Comparison of ENCODE assay signal across 8 cellular contexts in genomic region chr12:42588308-42588836, GRCh38. TPM values are rescaled to one million over a fixed set of nuclear protein-coding genes. Genes with fewer than 3 reads are reported as not detected.
DNase-seq lines count a peak whose midpoint lies in the region; ATAC-seq, FAIRE-seq and TF ChIP-seq lines count a peak whose summit lies in the region.

No MANE protein-coding gene starts in this region.

- CTCF ChIA-PET in HepG2 (lab: Yijun Ruan, JAX; ENCODE audit: low intra/inter-chr PET ratio, low total read pairs), result no interaction called here

- DNase-seq in T-helper 1 cell, result no peak
- peak; percentile 41 for DNase-seq in astrocyte of the hippocampus (ENCODE audit: low read depth, low spot score)
- DNase-seq in HepG2 (ENCODE audit: low spot score), result no peak
- no peak for DNase-seq in suprapubic skin (ENCODE audit: low spot score in 2 of 2)
- no peak for DNase-seq in ecto neural progenitor cell (ENCODE audit: low spot score)
- no peak for DNase-seq in NOMO-1 treated with dmso at 0.1 percent for 144 hours (lab: John Stamatoyannopoulos, UW; ENCODE audit: unreplicated experiment)

- H3K4me1 ChIP-seq in HepG2 (ENCODE audit: insufficient read depth, low read length) (peaks cover 28% of the 10 kb centered on the region), suprapubic skin (peaks cover 37% of the 10 kb centered on the region)

- H3K4me3 Mint-ChIP-seq in T-helper 1 cell treated with Interleukin-12 subunit alpha and Interleukin-12 subunit beta and Interleukin-4 antibody, amounts not matched to agents 30 μg/mL and 1 μg/mL, for 36 hours, result peak overlapping the region; percentile 55

- H3K36me3 Mint-ChIP-seq in T-helper 1 cell treated with Interleukin-12 subunit alpha and Interleukin-12 subunit beta and Interleukin-4 antibody, amounts not matched to agents 30 μg/mL and 1 μg/mL, for 36 hours (ENCODE audit: low read depth), result peaks cover 1% of the 10 kb centered on the region

- TF ChIP-seq POLR2A in HepG2 (IDR thresholded peaks at IDR 0.05; ENCODE audit: insufficient read depth in 1 of 2, low read depth in 2 of 2, low read length in 2 of 2), result no peak
- TF ChIP-seq POLR2A in suprapubic skin (IDR thresholded peaks at IDR 0.05), result no peak
- no peak for TF ChIP-seq POLR2A in GM18505 (IDR thresholded peaks at IDR 0.05; ENCODE audit: borderline replicate concordance, extremely low read depth, insufficient read depth, insufficient read length)

- no peak overlapping the region for H3K27ac Mint-ChIP-seq in T-helper 1 cell treated with Interleukin-12 subunit alpha and Interleukin-12 subunit beta and Interleukin-4 antibody, amounts not matched to agents 30 μg/mL and 1 μg/mL, for 36 hours

- intact Hi-C loops in HepG2 (cut with micrococcal nuclease; ENCODE audit: unreplicated experiment), result no loop called here

- ATAC-seq in HepG2 (no peak), GM18505 (IDR thresholded peaks at IDR 0.05; ENCODE audit: unreplicated experiment) (no peak)

- TF ChIP-seq CTCF in HepG2 (CRISPR knock-in tag; IDR thresholded peaks at IDR 0.05), result no peak
- no peak for TF ChIP-seq CTCF in suprapubic skin (IDR thresholded peaks at IDR 0.05)

- H3K27me3 Mint-ChIP-seq in T-helper 1 cell treated with Interleukin-12 subunit alpha and Interleukin-12 subunit beta and Interleukin-4 antibody, amounts not matched to agents 30 μg/mL and 1 μg/mL, for 36 hours (ENCODE audit: low read depth), result peaks cover 71% of the 10 kb centered on the region

- no peak overlapping the region for H3K9ac ChIP-seq in HepG2 (ENCODE audit: insufficient read depth, low read depth, low read length)

- H3K4me3 ChIP-seq in HepG2 (replicated peaks in 1 of 3; ENCODE audit: insufficient read depth in 1 of 3, low read depth in 2 of 3, low read length in 3 of 3) (no peak overlapping the region), suprapubic skin (peak overlapping the region; percentile 80)

- TF ChIP-seq EP300 in HepG2 (IDR thresholded peaks at IDR 0.05; ENCODE audit: low read depth in 2 of 2, low read length in 2 of 2) (no peak), HepG2 (CRISPR knock-in tag; IDR thresholded peaks at IDR 0.05; ENCODE audit: borderline replicate concordance) (no peak), suprapubic skin (IDR thresholded peaks at IDR 0.05) (no peak)

- H3K4me2 ChIP-seq in HepG2 (ENCODE audit: low read depth, low read length), result no peak overlapping the region

- H3K4me1 Mint-ChIP-seq in T-helper 1 cell treated with Interleukin-12 subunit alpha and Interleukin-12 subunit beta and Interleukin-4 antibody, amounts not matched to agents 30 μg/mL and 1 μg/mL, for 36 hours (ENCODE audit: low read depth), result peaks cover 11% of the 10 kb centered on the region

- no peaks in the 10 kb centered on the region for H4K20me1 ChIP-seq in HepG2 (ENCODE audit: insufficient read depth, low read length)

- BruUV-seq in HepG2 (replicated peaks; lab: Mats Ljungman, UMichigan), result no TSS peak

- H3K27me3 ChIP-seq in HepG2 (ENCODE audit: control insufficient read depth in 1 of 2, insufficient read depth in 2 of 2, low read length in 2 of 2), result peaks cover 5 to 56% of the 10 kb centered on the region in 2 experiments; a peak in 4 of 5 replicates
- no peaks in the 10 kb centered on the region for H3K27me3 ChIP-seq in suprapubic skin

- H3K9me3 Mint-ChIP-seq in T-helper 1 cell treated with Interleukin-12 subunit alpha and Interleukin-12 subunit beta and Interleukin-4 antibody, amounts not matched to agents 30 μg/mL and 1 μg/mL, for 36 hours, result no peaks in the 10 kb centered on the region

- in situ Hi-C loops in HepG2 (cut with HindIII; ENCODE audit: extremely low pct_ligation_motif_present, low pct_unique_long_range_greater_than_20kb), result no loop called here

- H3K36me3 ChIP-seq in HepG2 (replicated peaks in 1 of 2; ENCODE audit: control insufficient read depth in 1 of 2, insufficient read depth in 2 of 2, low read length in 2 of 2) (no peaks in the 10 kb centered on the region), suprapubic skin (no peaks in the 10 kb centered on the region)

- H3K27ac ChIP-seq in HepG2 (ENCODE audit: extremely low read length, insufficient read depth, low read length) (no peak overlapping the region), suprapubic skin (peak overlapping the region; percentile 85)

- TF ChIP-seq RAD21 in HepG2 (CRISPR knock-in tag; IDR thresholded peaks at IDR 0.05), result no peak

- WGBS in HepG2 (ENCODE audit: low lambda C conversion rate), result 4% methylated on average over 11 of the region's 11 CpGs
- WGBS in suprapubic skin, result 12% methylated on average over 11 of the region's 11 CpGs

- no peak overlapping the region for H2AFZ ChIP-seq in HepG2 (ENCODE audit: low read length)

- no peaks in the 10 kb centered on the region for H3K9me3 ChIP-seq in HepG2 (ENCODE audit: low read length)
- H3K9me3 ChIP-seq in suprapubic skin, result no peaks in the 10 kb centered on the region

- POLR2A ChIA-PET in HepG2 (lab: Yijun Ruan, JAX), result no interaction called here

- no peak for FAIRE-seq in HepG2 (lab: Jason Lieb, UNC)

- no peaks in the 10 kb centered on the region for H3K79me2 ChIP-seq in HepG2 (ENCODE audit: insufficient read depth, low read length)

TF ChIP-seq in HepG2, 621 proteins besides CTCF, POLR2A, EP300 and RAD21:
- TF ChIP-seq CBX2 (IDR thresholded peaks at IDR 0.05; ENCODE audit: low read depth, low read length) (peak; percentile 56; the same call in 1 of the 2 replicates), CBX2 (CRISPR knock-in tag; IDR thresholded peaks at IDR 0.05; ENCODE audit: low read depth) (no peak), GATA4 (IDR thresholded peaks at IDR 0.05; ENCODE audit: borderline replicate concordance, low read depth) (no peak)

RNA-seq across cellular contexts. Expression of gene PRICKLE1, which starts 1.2 kb away (rescaled TPM):
- total RNA-seq in HepG2 (2016; rRNA removed; fragmentation: Illumina TruSeq; extraction: Trizol) (not detected in 2 replicates), suprapubic skin (10 to 100 TPM in 1 of 4 donors, 1 to 10 TPM in 3; 5.8 to 18.9 (median 6.9) TPM)
- not detected in 2 replicates for total RNA-seq in HepG2 (2016; cell fraction: cytosol; rRNA removed; fragmentation: Illumina TruSeq; extraction: Trizol; ENCODE audit: low read depth)
- not detected in 2 replicates for total RNA-seq in HepG2 (2016; cell fraction: insoluble cytoplasmic fraction; rRNA removed; fragmentation: Illumina TruSeq; extraction: Trizol)
- not detected in 2 replicates for total RNA-seq in HepG2 (2016; cell fraction: membrane; rRNA removed; fragmentation: Illumina TruSeq; extraction: Trizol)
- not detected in 2 replicates for total RNA-seq in HepG2 (2016; cell fraction: nucleus; rRNA removed; fragmentation: Illumina TruSeq; extraction: Trizol)
- polyA plus RNA-seq in HepG2 (2011; rRNA removed), result not detected in 2 replicates
- polyA plus RNA-seq in HepG2 (2011; cell fraction: cytosol; rRNA removed), result not detected in 2 replicates
- polyA plus RNA-seq in HepG2 (2011; cell fraction: nucleus; rRNA removed), result not detected in 2 replicates
- not detected in 2 replicates for polyA plus RNA-seq in HepG2 (2012)
- not detected in 2 replicates for polyA plus RNA-seq in HepG2 (2016; cell fraction: cytosol; fragmentation: Illumina TruSeq; extraction: Trizol; ENCODE audit: low read depth)
- polyA plus RNA-seq in HepG2 (2016; cell fraction: insoluble cytoplasmic fraction; fragmentation: Illumina TruSeq; extraction: Trizol; ENCODE audit: low read depth), result not detected in 2 replicates
- not detected in 2 replicates for polyA plus RNA-seq in HepG2 (2016; cell fraction: membrane; fragmentation: Illumina TruSeq; extraction: Trizol; ENCODE audit: low read depth)
- not detected in 2 replicates for polyA plus RNA-seq in HepG2 (2016; cell fraction: nucleus; fragmentation: Illumina TruSeq; extraction: Trizol; ENCODE audit: insufficient read depth, low read depth)
- polyA minus RNA-seq in HepG2 (2011; rRNA and poly(A)+ RNA removed; ENCODE audit: low replicate concordance), result not detected in 2 replicates
- not detected in 2 replicates for polyA minus RNA-seq in HepG2 (2011; cell fraction: cytosol; rRNA and poly(A)+ RNA removed)
- polyA minus RNA-seq in HepG2 (2011; cell fraction: nucleus; rRNA and poly(A)+ RNA removed), result not detected in 2 replicates
